ENCODE assay signal across 8 cellular contexts in the genomic region with DNA sequence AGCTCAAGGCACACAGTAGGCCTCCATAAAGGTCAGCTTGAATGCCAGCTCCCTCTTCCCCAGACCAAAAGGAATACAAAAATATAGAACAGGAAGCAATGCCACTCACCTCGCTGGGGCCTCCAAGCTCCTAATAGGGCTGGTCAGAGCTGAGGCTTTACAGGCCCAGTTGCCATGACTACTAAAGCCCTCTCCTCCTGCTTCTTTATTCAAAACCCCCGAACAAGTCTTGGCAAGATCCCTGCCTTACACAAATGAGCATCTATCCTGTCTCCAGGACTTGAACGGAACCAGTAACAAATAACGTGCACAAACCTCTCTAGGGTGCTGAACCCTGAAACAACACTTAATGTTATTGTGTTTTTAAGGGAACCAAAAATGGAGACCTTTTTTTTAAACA.
DNase-seq lines count a peak whose midpoint lies in the region; ATAC-seq, FAIRE-seq and TF ChIP-seq lines count a peak whose summit lies in the region.

No MANE protein-coding gene starts in this region.

- H3K27ac ChIP-seq in mammary epithelial cell (ENCODE audit: insufficient read depth, low read depth, low read length) (peak overlapping the region; percentile 20), colonic mucosa (no peak overlapping the region), gastroesophageal sphincter (peak overlapping the region in 1 of 4 donors; percentile 8)

- 62% methylated on average over 4 of the region's 4 CpGs for WGBS in mammary epithelial cell (ENCODE audit: low coverage, missing lambda C conversion rate)
- 53 to 100% methylated on average over 2 to 4 of the region's 4 CpGs for WGBS in gastroesophageal sphincter (ENCODE audit: low coverage in 1 of 2), 2 donors

- no peak overlapping the region for H2AFZ ChIP-seq in mammary epithelial cell (ENCODE audit: low read depth, low read length)

- peak; percentile 11 for FAIRE-seq in D721Med (lab: Jason Lieb, UNC)

- no TSS peak for BruUV-seq in mammary epithelial cell (replicated peaks; lab: Mats Ljungman, UMichigan)

- H3K9ac ChIP-seq in mammary epithelial cell (ENCODE audit: insufficient read depth, low read length) (no peak overlapping the region), colonic mucosa (ENCODE audit: low read depth in 2 of 2, low read length in 2 of 2) (no peak overlapping the region)

- H3K4me2 ChIP-seq in mammary epithelial cell (ENCODE audit: insufficient read depth, low read depth, low read length), result peak overlapping the region; percentile 46

- ATAC-seq in GM18498 (IDR thresholded peaks at IDR 0.05; ENCODE audit: unreplicated experiment) (no peak), gastroesophageal sphincter (no peak)

- no peaks in the 10 kb centered on the region for H3K79me2 ChIP-seq in mammary epithelial cell (ENCODE audit: insufficient read depth, low read length)

- DNase-seq in D721Med (ENCODE audit: insufficient read length, low spot score) (peak; percentile 31), NCI-H146 treated with DMSO at 0.1 percent for 48 hours (lab: John Stamatoyannopoulos, UW; ENCODE audit: unreplicated experiment) (peak; percentile 47), mammary epithelial cell (no peak), myocyte (ENCODE audit: low read depth) (peak; percentile 15), colonic mucosa (no peak), occipital lobe (lab: John Stamatoyannopoulos, UW) (no peak)

- peaks cover 18% of the 10 kb centered on the region for H3K4me1 ChIP-seq in mammary epithelial cell (ENCODE audit: insufficient read depth, low read length)
- H3K4me1 ChIP-seq in colonic mucosa, result peaks cover 3% of the 10 kb centered on the region
- H3K4me1 ChIP-seq in gastroesophageal sphincter, result peaks cover 0 to 27% (median 3%) of the 10 kb centered on the region in 3 donors

- TF ChIP-seq CTCF in D721Med (IDR thresholded peaks at IDR 0.05; ENCODE audit: insufficient read depth, missing control alignments) (no peak), mammary epithelial cell (conservative IDR thresholded peaks at IDR 0.05 in 1 of 2, IDR thresholded peaks at IDR 0.05 in 1 of 2; ENCODE audit: extremely low read depth in 1 of 2, insufficient read depth in 1 of 2, low read depth in 1 of 2, low read length in 2 of 2) (no peak), colonic mucosa (IDR thresholded peaks at IDR 0.05) (no peak), gastroesophageal sphincter (IDR thresholded peaks at IDR 0.05) (no peak)

- H3K27me3 ChIP-seq in mammary epithelial cell (ENCODE audit: insufficient read depth, low read length) (no peaks in the 10 kb centered on the region), colonic mucosa (no peaks in the 10 kb centered on the region), gastroesophageal sphincter (no peaks in the 10 kb centered on the region)

- CTCF ChIA-PET in mammary epithelial cell (lab: Charles Lee; ENCODE audit: low non-redundant PET), result no interaction called here

- no peak for TF ChIP-seq POLR2A in gastroesophageal sphincter (IDR thresholded peaks at IDR 0.05)

- no peak for TF ChIP-seq EP300 in gastroesophageal sphincter (IDR thresholded peaks at IDR 0.05)

- intact Hi-C loops in mammary epithelial cell (cut with micrococcal nuclease) (no loop called here), colonic mucosa (cut with DNase I) (no loop called here)

- in situ Hi-C loops in mammary epithelial cell (cut with MboI; ENCODE audit: low sequenced_read_pairs in 2 of 2), result no loop called here

- H4K20me1 ChIP-seq in mammary epithelial cell (ENCODE audit: insufficient read depth, low read length), result no peaks in the 10 kb centered on the region

- dilution Hi-C loops in mammary epithelial cell (cut with HindIII; ENCODE audit: low sequenced_read_pairs), result no loop called here

- H3K36me3 ChIP-seq in mammary epithelial cell (ENCODE audit: insufficient read depth, low read length), result no peaks in the 10 kb centered on the region
- H3K36me3 ChIP-seq in colonic mucosa, result no peaks in the 10 kb centered on the region
- H3K36me3 ChIP-seq in gastroesophageal sphincter, result no peaks in the 10 kb centered on the region

- H3K9me3 ChIP-seq in mammary epithelial cell (replicated peaks; ENCODE audit: insufficient read depth, low read length) (no peaks in the 10 kb centered on the region), colonic mucosa (no peaks in the 10 kb centered on the region), gastroesophageal sphincter (no peaks in the 10 kb centered on the region)

- H3K4me3 ChIP-seq in mammary epithelial cell (replicated peaks in 1 of 3; ENCODE audit: insufficient read depth in 1 of 3, low read depth in 2 of 3, low read length in 3 of 3) (no peak overlapping the region), colonic mucosa (no peak overlapping the region), gastroesophageal sphincter (no peak overlapping the region)

Comparison
In these comparisons a context has a peak if more than half of its experiments do, and no peak if none do; other contexts are left out.
1. DNase-seq: peak in D721Med (single experiment), NCI-H146 treated with DMSO at 0.1 percent for 48 hours (single experiment) and myocyte (single experiment); none in mammary epithelial cell (single experiment), colonic mucosa (single experiment) and occipital lobe (single experiment).